19 cellular contexts compared by ENCODE assay signal in the genomic region with DNA sequence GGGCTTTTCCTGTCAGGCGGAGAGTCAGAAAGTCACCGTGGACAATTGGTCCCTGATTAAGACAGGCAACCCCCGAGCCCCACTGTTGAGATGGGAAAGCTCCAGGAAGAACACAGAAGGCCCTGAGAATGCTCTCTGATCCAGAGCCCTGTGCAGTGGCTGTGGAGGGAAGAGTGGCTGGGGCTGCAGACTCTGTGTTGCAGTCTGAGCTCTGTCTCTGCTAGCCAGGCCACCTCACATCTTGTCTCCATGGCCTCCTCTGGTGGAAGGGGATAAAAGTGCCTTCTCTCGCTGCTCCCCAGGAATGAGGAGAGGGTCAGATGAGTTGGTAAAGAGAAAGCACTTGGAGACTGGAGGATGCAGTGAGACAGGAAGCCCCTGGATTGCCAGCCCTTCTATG.
A peak's percentile ranks its signal among the peaks of the same experiment; 100 is the strongest.
DNase-seq lines count a peak whose midpoint lies in the region; TF ChIP-seq lines count a peak whose summit lies in the region.
"Had no signal": no experiment of that assay in that cellular context is flagged by ENCODE, and none has a peak within 500 bp of the region (broad histone marks: within the 10 kb centered on the region; RNA-seq: fewer than 3 reads in every experiment).

No MANE protein-coding gene starts in this region.

- WGBS in H9 (ENCODE audit: extremely low coverage, insufficient read length, low lambda C conversion rate) = no CpG with 5 or more reads among the region's 4 CpGs
- WGBS in mesenchymal stem cell = 76% methylated on average over 4 of the region's 4 CpGs

- no peak overlapping the region; a peak in 1 of 7 replicates for H3K27ac Mint-ChIP-seq in H9
- H3K27ac Mint-ChIP-seq: natural killer cell treated with Interleukin-12 subunit alpha and Interleukin-12 subunit beta and Interleukin-15 and Interleukin-18, amount 100 ng/mL, for 72 hours had no signal

- H2BK12ac ChIP-seq in H9 (ENCODE audit: insufficient read length, low read depth, low read length) (no peak overlapping the region), mesenchymal stem cell (ENCODE audit: low read length in 2 of 2) (no peak overlapping the region)

- no peak overlapping the region for H3T11ph ChIP-seq in H9 (ENCODE audit: low read length)

- H3K4me3 Mint-ChIP-seq in H9 = no peak overlapping the region
- H3K4me3 Mint-ChIP-seq: natural killer cell treated with Interleukin-12 subunit alpha and Interleukin-12 subunit beta and Interleukin-15 and Interleukin-18, amount 100 ng/mL, for 72 hours had no signal

- H3K9me3 ChIP-seq in H9 (ENCODE audit: control insufficient read depth, low read depth, low read length) (no peaks in the 10 kb centered on the region), osteoblast (ENCODE audit: low read depth, low read length) (no peaks in the 10 kb centered on the region), mesenchymal stem cell (ENCODE audit: control insufficient read depth, low read length) (peaks cover 2% of the 10 kb centered on the region)
- H3K9me3 ChIP-seq: adrenal gland, BLaER1, upper lobe of right lung had no signal

- H3K4me2 ChIP-seq in H9 (ENCODE audit: insufficient read depth, insufficient read length, low read length) (no peak overlapping the region), osteoblast (ENCODE audit: insufficient read depth, low read length) (no peak overlapping the region), mesenchymal stem cell (ENCODE audit: low read length, poor library complexity, severe bottlenecking) (no peak overlapping the region)
- H3K4me2 ChIP-seq: BLaER1, smooth muscle cell had no signal

- H3K23me2 ChIP-seq in H9 (ENCODE audit: insufficient read length, low read depth, low read length, poor library complexity, severe bottlenecking) = no peaks in the 10 kb centered on the region

- H3K79me1 ChIP-seq in H9 (ENCODE audit: insufficient read depth, low read depth, low read length, poor library complexity, severe bottlenecking) = no peaks in the 10 kb centered on the region
- H3K79me1 ChIP-seq in mesenchymal stem cell (replicated peaks; ENCODE audit: low read length, poor library complexity, severe bottlenecking) = no peaks in the 10 kb centered on the region

- TF ChIP-seq CTCF in H9 (conservative IDR thresholded peaks at IDR 0.05) (peak; percentile 49; the same call in 2 of the 3 replicates), osteoblast (IDR thresholded peaks at IDR 0.05; ENCODE audit: extremely low read depth, low read depth, low read length) (no peak)

- H2AK5ac ChIP-seq in H9 (ENCODE audit: insufficient read length, low read length) = no peak overlapping the region
- H2AK5ac ChIP-seq in mesenchymal stem cell (ENCODE audit: low read length, severe bottlenecking) = no peak overlapping the region

- H4K91ac ChIP-seq in H9 (ENCODE audit: insufficient read length, low read depth, low read length) = no peak overlapping the region
- H4K91ac ChIP-seq in mesenchymal stem cell (ENCODE audit: low read length) = no peak overlapping the region

- no peak overlapping the region for H2AFZ ChIP-seq in H9 (ENCODE audit: low read length)
- H2AFZ ChIP-seq in osteoblast (ENCODE audit: low read length) = no peak overlapping the region
- H2AFZ ChIP-seq in mesenchymal stem cell (ENCODE audit: low read depth, low read length) = no peak overlapping the region

- H3K27me3 Mint-ChIP-seq in H9 (ENCODE audit: low read depth) = peaks cover 9% of the 10 kb centered on the region

- H3K9ac ChIP-seq in H9 (ENCODE audit: extremely low read depth, insufficient read length, low read length) (no peak overlapping the region), mesenchymal stem cell (ENCODE audit: low read length) (no peak overlapping the region)
- H3K9ac ChIP-seq: BLaER1 had no signal

- H3K56ac ChIP-seq in H9 (ENCODE audit: insufficient read length, low read depth, low read length) = no peak overlapping the region

- H3K14ac ChIP-seq in H9 (ENCODE audit: insufficient read depth, low read length) (no peak overlapping the region), mesenchymal stem cell (ENCODE audit: low read length in 2 of 2) (no peak overlapping the region)

- H3K18ac ChIP-seq in H9 (ENCODE audit: insufficient read length, low read depth, low read length) (no peak overlapping the region), mesenchymal stem cell (ENCODE audit: low read depth in 1 of 2, low read length in 2 of 2) (no peak overlapping the region)

- no peak overlapping the region for H3K23ac ChIP-seq in H9 (ENCODE audit: insufficient read length, low read depth, low read length)
- no peak overlapping the region for H3K23ac ChIP-seq in mesenchymal stem cell (ENCODE audit: low read length in 2 of 2)

- no peak overlapping the region for H3K27ac ChIP-seq in H9 (ENCODE audit: insufficient read length, low read depth, low read length)
- no peak overlapping the region for H3K27ac ChIP-seq in osteoblast (ENCODE audit: low read depth, low read length)
- no peak overlapping the region for H3K27ac ChIP-seq in mesenchymal stem cell (ENCODE audit: low read length, poor library complexity, severe bottlenecking)
- H3K27ac ChIP-seq: adrenal gland, BLaER1, upper lobe of right lung had no signal

- no peak overlapping the region for H2BK20ac ChIP-seq in H9 (ENCODE audit: low read depth, low read length, poor library complexity, severe bottlenecking)

- H4K20me1 ChIP-seq in H9 (ENCODE audit: control insufficient read depth, insufficient read depth, insufficient read length) (no peaks in the 10 kb centered on the region), osteoblast (ENCODE audit: insufficient read depth, low read length) (no peaks in the 10 kb centered on the region)
- H4K20me1 ChIP-seq: BLaER1 had no signal

- H4K5ac ChIP-seq in H9 (ENCODE audit: insufficient read length, low read depth, low read length) = no peak overlapping the region

- H2BK120ac ChIP-seq in H9 (ENCODE audit: low read depth, low read length, poor library complexity, severe bottlenecking) (no peak overlapping the region), mesenchymal stem cell (ENCODE audit: low read depth, low read length) (no peak overlapping the region)

- H2BK5ac ChIP-seq in H9 (ENCODE audit: insufficient read length, low read length) = no peak overlapping the region
- H2BK5ac ChIP-seq in mesenchymal stem cell (ENCODE audit: low read depth, low read length, poor library complexity, severe bottlenecking) = no peak overlapping the region

- no peaks in the 10 kb centered on the region for H3K9me3 Mint-ChIP-seq in H9
- H3K9me3 Mint-ChIP-seq: natural killer cell treated with Interleukin-12 subunit alpha and Interleukin-12 subunit beta and Interleukin-15 and Interleukin-18, amount 100 ng/mL, for 72 hours had no signal

- H4K8ac ChIP-seq in H9 (replicated peaks; ENCODE audit: insufficient read length, low read depth, low read length) = no peak overlapping the region
- no peak overlapping the region for H4K8ac ChIP-seq in mesenchymal stem cell (ENCODE audit: low read length)

- H2BK15ac ChIP-seq in H9 (ENCODE audit: low read depth, low read length) (no peak overlapping the region), mesenchymal stem cell (ENCODE audit: low read depth, poor library complexity, severe bottlenecking) (no peak overlapping the region)

- H3K4me3 ChIP-seq in osteoblast (ENCODE audit: insufficient read depth, low read length) = no peak overlapping the region
- no peak overlapping the region for H3K4me3 ChIP-seq in mesenchymal stem cell (ENCODE audit: insufficient read depth in 1 of 2, low read depth in 1 of 2, low read length in 2 of 2)
- H3K4me3 ChIP-seq: adrenal gland, BLaER1, smooth muscle cell, upper lobe of right lung had no signal

- no peaks in the 10 kb centered on the region; the same call in 1 of the 2 replicates for H3K4me1 ChIP-seq in H9 (ENCODE audit: insufficient read depth, low read length)
- no peaks in the 10 kb centered on the region for H3K4me1 ChIP-seq in osteoblast (ENCODE audit: insufficient read depth, low read length)
- H3K4me1 ChIP-seq in mesenchymal stem cell (ENCODE audit: control insufficient read depth, insufficient read depth, low read depth, low read length) = no peaks in the 10 kb centered on the region
- H3K4me1 ChIP-seq: adrenal gland, BLaER1, upper lobe of right lung had no signal

- DNase-seq in DMS79 treated with DMSO at 0.1 percent for 48 hours (lab: John Stamatoyannopoulos, UW) (peak; percentile 68), DMS79 (lab: John Stamatoyannopoulos, UW) (no peak), H9 (no peak), SK-MEL-5 (ENCODE audit: low read depth, low spot score) (peak; percentile 8), osteoblast (ENCODE audit: insufficient read length, low spot score, missing footprints) (peak; percentile 61), SKM-1 treated with dmso at 0.1 percent for 144 hours (lab: John Stamatoyannopoulos, UW; ENCODE audit: unreplicated experiment) (no peak), mesenchymal stem cell (no peak), HCEC 1CT (no peak)
- DNase-seq: activated CD4-positive, alpha-beta T cell treated with anti-CD3 and anti-CD28 coated beads for 4 hours; activated gamma-delta T cell; adrenal gland; foreskin melanocyte; left cardiac atrium; NCI-H1417; stimulated activated CD4-positive, alpha-beta T cell treated with anti-CD3 and anti-CD28 coated beads, Interleukin-4, amount 100 ng/mL, for 24 hours; upper lobe of right lung had no signal

- peaks cover 22 to 26% of the 10 kb centered on the region in 2 experiments for H3K4me1 Mint-ChIP-seq in H9

- H3K79me2 ChIP-seq in H9 (ENCODE audit: insufficient read depth, low read length) (no peaks in the 10 kb centered on the region), osteoblast (ENCODE audit: insufficient read depth, low read length) (no peaks in the 10 kb centered on the region)

- no peaks in the 10 kb centered on the region for H3K27me3 ChIP-seq in H9 (ENCODE audit: insufficient read depth, low read length)
- H3K27me3 ChIP-seq in osteoblast (ENCODE audit: insufficient read depth, low read length) = no peaks in the 10 kb centered on the region
- peaks cover 42 to 45% of the 10 kb centered on the region in 2 experiments for H3K27me3 ChIP-seq in mesenchymal stem cell (ENCODE audit: control insufficient read depth in 1 of 2, insufficient read depth in 1 of 2, low read length in 2 of 2)
- H3K27me3 ChIP-seq: adrenal gland, BLaER1, upper lobe of right lung had no signal

- H3K36me3 Mint-ChIP-seq in H9 (ENCODE audit: insufficient read depth in 1 of 3, low read depth in 3 of 3) = no peaks in the 10 kb centered on the region; a peak in 1 of 7 replicates
- H3K36me3 Mint-ChIP-seq: natural killer cell treated with Interleukin-12 subunit alpha and Interleukin-12 subunit beta and Interleukin-15 and Interleukin-18, amount 100 ng/mL, for 72 hours had no signal

- H3K36me3 ChIP-seq in osteoblast (ENCODE audit: insufficient read depth, low read length) = no peaks in the 10 kb centered on the region
- no peaks in the 10 kb centered on the region for H3K36me3 ChIP-seq in mesenchymal stem cell (ENCODE audit: control insufficient read depth in 1 of 2, insufficient read depth in 2 of 2, low read depth in 1 of 2, low read length in 2 of 2)
- H3K36me3 ChIP-seq: adrenal gland, BLaER1, upper lobe of right lung had no signal

- in situ Hi-C loops in SK-MEL-5 (cut with HindIII; ENCODE audit: low pct_unique_long_range_greater_than_20kb, low sequenced_read_pairs) = no loop called here

- H3K4ac ChIP-seq in H9 (ENCODE audit: low read depth, low read length) (no peak overlapping the region), mesenchymal stem cell (ENCODE audit: low read depth in 1 of 2, low read length in 2 of 2) (no peak overlapping the region)

Comparison
In these comparisons a context has a peak if more than half of its experiments do, and no peak if none do; other contexts are left out.
1. DNase-seq: peak in DMS79 treated with DMSO at 0.1 percent for 48 hours (single experiment), SK-MEL-5 (single experiment) and osteoblast (single experiment); none in DMS79 (single experiment), H9 (single experiment), SKM-1 treated with dmso at 0.1 percent for 144 hours (single experiment), mesenchymal stem cell (single experiment) and HCEC 1CT (single experiment).